In the genomic region with DNA sequence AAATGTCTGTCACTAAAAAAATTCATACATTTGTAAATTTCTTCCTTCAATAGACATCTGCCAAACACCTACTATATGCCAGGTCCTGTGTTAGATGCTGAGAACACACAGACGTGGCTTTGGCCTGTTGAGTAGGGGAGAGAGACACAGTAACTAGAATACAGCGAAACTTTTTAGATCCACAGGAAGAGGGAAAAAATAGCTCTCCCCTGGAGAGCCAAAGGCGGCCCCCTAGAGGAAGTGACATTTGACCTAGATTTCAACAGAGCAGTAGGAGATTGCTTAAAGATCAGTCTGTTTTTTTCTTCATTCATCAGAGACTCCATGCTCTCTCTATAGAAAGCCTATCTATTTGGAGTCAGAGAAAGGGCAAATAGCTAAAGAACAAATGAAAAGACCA, we compare ENCODE assay signal across 8 cellular contexts. TPM values are rescaled to one million over a fixed set of nuclear protein-coding genes. Genes with fewer than 3 reads are reported as not detected.
DNase-seq lines count a peak whose midpoint lies in the region; ATAC-seq and TF ChIP-seq lines count a peak whose summit lies in the region.

No MANE protein-coding gene starts in this region.

- H3K36me3 Mint-ChIP-seq in stimulated activated memory B cell treated with anti-CD40 and anti-IgM and Interleukin-4, amounts not matched to agents 10 μg/mL and 1 μg/mL and 100 μg/mL, for 72 hours, result peaks cover 79% of the 10 kb centered on the region

- peaks cover 9% of the 10 kb centered on the region for H3K27me3 ChIP-seq in foreskin keratinocyte

- no peak overlapping the region for H3K27ac ChIP-seq in foreskin keratinocyte

- H3K9me3 Mint-ChIP-seq in stimulated activated memory B cell treated with anti-CD40 and anti-IgM and Interleukin-4, amounts not matched to agents 10 μg/mL and 1 μg/mL and 100 μg/mL, for 72 hours, result no peaks in the 10 kb centered on the region

- peak overlapping the region; percentile 82 for H3K4me3 Mint-ChIP-seq in stimulated activated memory B cell treated with anti-CD40 and anti-IgM and Interleukin-4, amounts not matched to agents 10 μg/mL and 1 μg/mL and 100 μg/mL, for 72 hours

- TF ChIP-seq POLR2A in erythroblast (IDR thresholded peaks at IDR 0.05; ENCODE audit: low read length), result no peak

- H3K4me1 ChIP-seq in foreskin keratinocyte, result peaks cover 5% of the 10 kb centered on the region

- peak; percentile 71 for DNase-seq in activated effector memory CD4-positive, alpha-beta T cell treated with anti-CD3 and anti-CD28 coated beads, Interleukin-2, amount 50 U/mL, for 16 hours
- DNase-seq in activated effector memory CD4-positive, alpha-beta T cell treated with Interleukin-2 at 50 U/mL for 16 hours, result no peak
- DNase-seq in SIG-M5 (lab: John Stamatoyannopoulos, UW) (peak; percentile 74), erythroblast (lab: John Stamatoyannopoulos, UW) (peak; percentile 37 to 44), foreskin keratinocyte (no peak), activated gamma-delta T cell (lab: John Stamatoyannopoulos, UW) (no peak), NCI-H2107 treated with DMSO at 0.1 percent for 48 hours (lab: John Stamatoyannopoulos, UW; ENCODE audit: unreplicated experiment) (no peak)

- H3K27ac Mint-ChIP-seq in stimulated activated memory B cell treated with anti-CD40 and anti-IgM and Interleukin-4, amounts not matched to agents 10 μg/mL and 1 μg/mL and 100 μg/mL, for 72 hours, result peak overlapping the region; percentile 92

- H3K27me3 Mint-ChIP-seq in stimulated activated memory B cell treated with anti-CD40 and anti-IgM and Interleukin-4, amounts not matched to agents 10 μg/mL and 1 μg/mL and 100 μg/mL, for 72 hours, result no peaks in the 10 kb centered on the region

- peaks cover 96% of the 10 kb centered on the region for H3K4me1 Mint-ChIP-seq in stimulated activated memory B cell treated with anti-CD40 and anti-IgM and Interleukin-4, amounts not matched to agents 10 μg/mL and 1 μg/mL and 100 μg/mL, for 72 hours

- no peak for TF ChIP-seq CTCF in foreskin keratinocyte (conservative IDR thresholded peaks at IDR 0.05)

- no peak for ATAC-seq in stimulated activated memory B cell treated with anti-CD40 and anti-IgM and Interleukin-4, amounts not matched to agents 10 μg/mL and 1 μg/mL and 100 μg/mL, for 72 hours
- no peak for ATAC-seq in foreskin keratinocyte

RNA-seq across cellular contexts. Expression of gene LCP1, which starts 11.3 kb away (rescaled TPM):
- total RNA-seq in foreskin keratinocyte, result 4.7 and 105 TPM in 2 replicates
- 2.2 and 47.6 TPM in 2 replicates for polyA plus RNA-seq in foreskin keratinocyte

RNA-seq across cellular contexts. Expression of gene LRRC63, which starts 41.0 kb away (rescaled TPM):
- not detected in 2 replicates for total RNA-seq in foreskin keratinocyte
- polyA plus RNA-seq in foreskin keratinocyte, result 0.02 TPM in 1 of 2 replicates, not detected in the other

Comparison
In these comparisons a context has a peak if more than half of its experiments do, and no peak if none do; other contexts are left out.
1. DNase-seq: peak in activated effector memory CD4-positive, alpha-beta T cell treated with anti-CD3 and anti-CD28 coated beads, Interleukin-2, amount 50 U/mL, for 16 hours (single experiment), SIG-M5 (single experiment) and erythroblast (2 of 2); none in activated effector memory CD4-positive, alpha-beta T cell treated with Interleukin-2 at 50 U/mL for 16 hours (single experiment), foreskin keratinocyte (0 of 2), activated gamma-delta T cell (single experiment) and NCI-H2107 treated with DMSO at 0.1 percent for 48 hours (single experiment).